8 cellular contexts compared by ENCODE assay signal in genomic region chr16:67158637-67159600, GRCh38. TPM values are rescaled to one million over a fixed set of nuclear protein-coding genes. Genes with fewer than 3 reads are reported as not detected.
A peak's percentile ranks its signal among the peaks of the same experiment; 100 is the strongest.
DNase-seq lines count a peak whose midpoint lies in the region; TF ChIP-seq lines count a peak whose summit lies in the region.

No MANE protein-coding gene starts in this region.

- no peak for TF ChIP-seq CTCF in GM12865 (IDR thresholded peaks at IDR 0.05; ENCODE audit: insufficient read depth, low read depth, low read length, missing control alignments)
- TF ChIP-seq CTCF in NB4 (IDR thresholded peaks at IDR 0.05; ENCODE audit: low read depth, low read length) = no peak
- TF ChIP-seq CTCF in fibroblast of pulmonary artery (IDR thresholded peaks at IDR 0.05; ENCODE audit: low read length, missing control alignments) = no peak
- no peak for TF ChIP-seq CTCF in prostate gland (IDR thresholded peaks at IDR 0.05)

- H3K4me1 ChIP-seq in GM23248 (ENCODE audit: insufficient read depth) = no peaks in the 10 kb centered on the region
- peaks cover 27% of the 10 kb centered on the region for H3K4me1 ChIP-seq in prostate gland (replicated peaks)

- H3K9me3 ChIP-seq in GM23248 (ENCODE audit: low read depth) (no peaks in the 10 kb centered on the region), prostate gland (no peaks in the 10 kb centered on the region)

- intact Hi-C loops in prostate gland (cut with DNase I) = loop anchor here (5.0 kb wide), 2 partner anchors 132 to 267 kb away; partner anchors contain the start of gene CBFB

- H3F3A ChIP-seq in GM23248 (ENCODE audit: insufficient read depth) = peaks cover 7% of the 10 kb centered on the region; the same call in 1 of the 2 replicates

- in situ Hi-C loops in GM23248 (cut with MboI) = loop anchor here (25.0 kb wide), 1 partner anchor 197 kb away; the partner anchor contains the start of gene CES3

- no peaks in the 10 kb centered on the region for H3K9me2 ChIP-seq in GM23248 (ENCODE audit: insufficient read depth)

- peak overlapping the region; percentile 99 for H3K4me3 ChIP-seq in GM12865 (ENCODE audit: low read depth, low read length)
- H3K4me3 ChIP-seq in GM23248 = peak overlapping the region; percentile 97
- peak overlapping the region; percentile 75 for H3K4me3 ChIP-seq in NB4 (ENCODE audit: low read depth, low read length)
- peak overlapping the region; percentile 93 for H3K4me3 ChIP-seq in fibroblast of pulmonary artery (replicated peaks; ENCODE audit: low read depth, low read length)
- H3K4me3 ChIP-seq in prostate gland = peak overlapping the region; percentile 92 to 97

- H3K9ac ChIP-seq in GM23248 = peak overlapping the region; percentile 91

- peak overlapping the region; percentile 70 for H3K27ac ChIP-seq in GM23248
- H3K27ac ChIP-seq in prostate gland = peak overlapping the region; percentile 91 to 94

- peak overlapping the region; percentile 86 for H3K4me2 ChIP-seq in GM23248 (ENCODE audit: unreplicated experiment)

- H3K36me3 ChIP-seq in GM23248 (ENCODE audit: low read depth) (no peaks in the 10 kb centered on the region), prostate gland (no peaks in the 10 kb centered on the region)

- no peak for TF ChIP-seq POLR2A in NB4 (IDR thresholded peaks at IDR 0.05; ENCODE audit: extremely low read depth, insufficient read length)
- peak; percentile 23 for TF ChIP-seq POLR2A in prostate gland (IDR thresholded peaks at IDR 0.05)

- H4K20me1 ChIP-seq in GM23248 (ENCODE audit: insufficient read depth) = no peaks in the 10 kb centered on the region

- 5% methylated on average over 26 to 34 of the region's 34 CpGs for WGBS in GM23248 (ENCODE audit: low coverage in 1 of 2, low lambda C conversion rate in 2 of 2, missing lambda C conversion rate in 2 of 2), 2 experiments
- 8% methylated on average over 32 of the region's 34 CpGs for WGBS in prostate gland

- H3K27me3 ChIP-seq in GM23248 (replicated peaks; ENCODE audit: insufficient read depth) (no peaks in the 10 kb centered on the region), prostate gland (replicated peaks; ENCODE audit: insufficient read depth) (no peaks in the 10 kb centered on the region)

- 0 out of 2 replicates have a peak, but pooled peaks cover 4% of the 10 kb centered on the region for H3K79me2 ChIP-seq in GM23248 (ENCODE audit: insufficient read depth)

- H2AFZ ChIP-seq in GM23248 = peak overlapping the region; percentile 94

- DNase-seq in GM12865 (ENCODE audit: low read depth) (peak; percentile 93), GM23248 (peak; percentile 67), NB4 (ENCODE audit: low read depth) (no peak), activated T-cell treated with anti-CD3 and anti-CD28 coated beads for 1 hour (ENCODE audit: low read depth) (peak; percentile 71), fibroblast of pulmonary artery (ENCODE audit: low read depth) (peak; percentile 28), prostate gland (ENCODE audit: low spot score) (no peak), NCI-H2081 treated with DMSO at 0.1 percent for 48 hours (lab: John Stamatoyannopoulos, UW) (no peak), NCI-H774 (lab: John Stamatoyannopoulos, UW) (no peak)

RNA-seq across cellular contexts. Expression of gene TRADD, which starts 0.8 kb away (rescaled TPM):
- 44.6 and 46.2 TPM in 2 replicates for total RNA-seq in GM23248 (2014; rRNA removed; shearing (Covaris generic))
- 25.9 and 28.1 TPM in 2 replicates for polyA plus RNA-seq in GM23248 (2016; fragmentation: Nextera tagmentation; extraction: Ambion mirVana)
- 10 to 100 TPM; 33.3 to 56.3 TPM for total RNA-seq in prostate gland

RNA-seq across cellular contexts. Expression of gene FBXL8, which starts 0.8 kb away (rescaled TPM):
- total RNA-seq in GM23248 (2014; rRNA removed; shearing (Covaris generic)) = 22.5 and 24.0 TPM in 2 replicates
- 9.8 and 10.3 TPM in 2 replicates for polyA plus RNA-seq in GM23248 (2016; fragmentation: Nextera tagmentation; extraction: Ambion mirVana)
- total RNA-seq in prostate gland = 100 to 1,000 TPM in 1 of 2 donors, 10 to 100 TPM in 1; 67.9 to 124 TPM

RNA-seq across cellular contexts. Expression of gene HSF4, which starts 5.6 kb away (rescaled TPM):
- 6.4 and 10.8 TPM in 2 replicates for total RNA-seq in GM23248 (2014; rRNA removed; shearing (Covaris generic))
- 1.8 and 3.0 TPM in 2 replicates for polyA plus RNA-seq in GM23248 (2016; fragmentation: Nextera tagmentation; extraction: Ambion mirVana)
- 100 to 1,000 TPM; 109 to 137 TPM for total RNA-seq in prostate gland

RNA-seq across cellular contexts. Expression of gene B3GNT9, which starts 8.1 kb away (rescaled TPM):
- 73.2 and 88.0 TPM in 2 replicates for total RNA-seq in GM23248 (2014; rRNA removed; shearing (Covaris generic))
- polyA plus RNA-seq in GM23248 (2016; fragmentation: Nextera tagmentation; extraction: Ambion mirVana) = 24.3 and 24.8 TPM in 2 replicates
- 10 to 100 TPM; 32.1 to 37.3 TPM for total RNA-seq in prostate gland

RNA-seq across cellular contexts. Expression of gene NOL3, which starts 11.4 kb away (rescaled TPM):
- total RNA-seq in GM23248 (2014; rRNA removed; shearing (Covaris generic)) = 31.0 and 51.1 TPM in 2 replicates
- 20.3 TPM in 2 replicates for polyA plus RNA-seq in GM23248 (2016; fragmentation: Nextera tagmentation; extraction: Ambion mirVana)
- 100 to 1,000 TPM in 1 of 2 donors, 10 to 100 TPM in 1; 60.8 to 129 TPM for total RNA-seq in prostate gland

Comparison
In these comparisons a context has a peak if more than half of its experiments do, and no peak if none do; other contexts are left out.
1. DNase-seq: peak in GM12865 (single experiment), GM23248 (single experiment), activated T-cell treated with anti-CD3 and anti-CD28 coated beads for 1 hour (single experiment) and fibroblast of pulmonary artery (single experiment); none in NB4 (single experiment), prostate gland (single experiment), NCI-H2081 treated with DMSO at 0.1 percent for 48 hours (single experiment) and NCI-H774 (single experiment).
2. Peak in every context shown above with its lines, with median percentiles within 50 percentile points of each other: H3K4me3 ChIP-seq.